Comparison of ENCODE assay signal across 11 cellular contexts in the genomic region with DNA sequence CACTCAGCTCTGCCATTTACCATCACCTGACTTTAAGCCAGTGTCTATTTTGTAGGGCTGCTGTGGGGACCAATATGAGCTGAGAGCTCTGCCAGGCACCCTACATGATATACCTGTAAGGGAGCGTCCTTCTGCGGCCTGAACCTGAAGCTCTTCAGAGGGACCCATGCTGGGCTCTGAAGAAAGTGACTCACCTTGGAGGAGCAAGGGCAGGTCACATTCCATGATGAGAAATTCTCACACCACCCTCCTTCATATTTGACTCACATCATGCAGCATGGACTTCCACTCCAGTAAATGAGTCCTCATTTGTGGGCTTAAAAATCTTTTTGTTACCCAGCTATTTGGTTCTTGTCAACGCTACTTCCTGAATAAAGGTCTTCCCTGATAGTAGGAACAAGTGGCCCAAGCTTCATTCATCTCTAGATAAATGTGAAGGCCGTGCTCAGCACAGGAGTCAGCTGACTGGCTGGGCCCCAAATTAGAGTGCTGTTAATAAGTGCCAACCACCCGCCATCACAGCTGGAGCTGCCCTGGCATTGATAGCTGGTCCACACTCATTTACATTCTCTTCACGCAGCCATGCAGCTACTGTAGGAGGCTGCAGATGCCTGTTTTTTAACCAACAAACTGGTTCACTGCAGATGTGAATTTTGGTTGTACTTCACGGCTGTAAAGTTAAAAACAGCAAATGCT.
DNase-seq lines count a peak whose midpoint lies in the region; ATAC-seq and TF ChIP-seq lines count a peak whose summit lies in the region.
"Had no signal": no experiment of that assay in that cellular context is flagged by ENCODE, and none has a peak within 500 bp of the region (broad histone marks: within the 10 kb centered on the region; RNA-seq: fewer than 3 reads in every experiment).

No MANE protein-coding gene starts in this region.

- peaks cover 15 to 18% of the 10 kb centered on the region in 2 donors for H3K4me1 ChIP-seq in ascending aorta
- peaks cover 52% of the 10 kb centered on the region for H3K4me1 ChIP-seq in testis
- peaks cover 8% of the 10 kb centered on the region for H3K4me1 ChIP-seq in HAP-1

- H3K4me3 ChIP-seq in ascending aorta (no peak overlapping the region), testis (no peak overlapping the region), HAP-1 (no peak overlapping the region)
- H3K4me3 ChIP-seq: spleen had no signal

- DNase-seq in NCI-H2107 (lab: John Stamatoyannopoulos, UW), result peak; percentile 17
- DNase-seq in NCI-H2107 treated with DMSO at 0.1 percent for 48 hours (lab: John Stamatoyannopoulos, UW; ENCODE audit: unreplicated experiment), result no peak
- DNase-seq in ascending aorta (ENCODE audit: low spot score in 2 of 2), result no peak
- DNase-seq in iris pigment epithelial cell (ENCODE audit: low read depth), result peak; percentile 60
- DNase-seq in testis, result peak; percentile 69
- no peak for DNase-seq in GF-D8 (lab: John Stamatoyannopoulos, UW)
- DNase-seq in HAP-1 (ENCODE audit: low spot score in 2 of 2), result no peak
- DNase-seq: NCI-H1436 treated with DMSO at 0.1 percent for 48 hours, spleen, T1000 had no signal

- peak overlapping the region; percentile 58 to 67 for H3K27ac ChIP-seq in ascending aorta
- H3K27ac ChIP-seq in testis, result peak overlapping the region; percentile 29 to 47

- TF ChIP-seq POLR2A in testis (IDR thresholded peaks at IDR 0.05), result no peak

- 69 to 71% methylated on average over 5 to 7 of the region's 7 CpGs for WGBS in testis, 2 donors

- no peak for ATAC-seq in HG03175 (IDR thresholded peaks at IDR 0.05; ENCODE audit: unreplicated experiment)

- H3K27me3 ChIP-seq in ascending aorta (no peaks in the 10 kb centered on the region), testis (no peaks in the 10 kb centered on the region), HAP-1 (ENCODE audit: low read depth) (no peaks in the 10 kb centered on the region)
- H3K27me3 ChIP-seq: spleen had no signal

- in situ Hi-C loops in HAP-1 (cut with MboI; ENCODE audit: low sequenced_read_pairs), result loop anchor here (10.0 kb wide), 1 partner anchor 208 kb away; no protein-coding TSS in a partner anchor

- H3K36me3 ChIP-seq in ascending aorta (peaks cover 11 to 31% of the 10 kb centered on the region in 2 donors), testis (ENCODE audit: low read depth, missing control alignments) (no peaks in the 10 kb centered on the region), HAP-1 (replicated peaks) (peaks cover 25% of the 10 kb centered on the region)

- TF ChIP-seq CTCF in ascending aorta (IDR thresholded peaks at IDR 0.05) (no peak), testis (IDR thresholded peaks at IDR 0.05) (no peak)

- H3K9me3 ChIP-seq in ascending aorta (no peaks in the 10 kb centered on the region), testis (no peaks in the 10 kb centered on the region), HAP-1 (no peaks in the 10 kb centered on the region)
- H3K9me3 ChIP-seq: spleen had no signal

- intact Hi-C loops in ascending aorta (cut with DNase I), result loop anchor here (5.0 kb wide), 1 partner anchor 36 kb away; no protein-coding TSS in a partner anchor
- intact Hi-C loops in testis (cut with DNase I; ENCODE audit: low total_unique reads), result no loop called here

Comparison
In these comparisons a context has a peak if more than half of its experiments do, and no peak if none do; other contexts are left out.
1. DNase-seq: peak in NCI-H2107 (single experiment), iris pigment epithelial cell (single experiment) and testis (single experiment); none in NCI-H2107 treated with DMSO at 0.1 percent for 48 hours (single experiment), ascending aorta (0 of 2), GF-D8 (single experiment) and HAP-1 (0 of 2).